Comparison of ENCODE assay signal across 8 cellular contexts in the genomic region with DNA sequence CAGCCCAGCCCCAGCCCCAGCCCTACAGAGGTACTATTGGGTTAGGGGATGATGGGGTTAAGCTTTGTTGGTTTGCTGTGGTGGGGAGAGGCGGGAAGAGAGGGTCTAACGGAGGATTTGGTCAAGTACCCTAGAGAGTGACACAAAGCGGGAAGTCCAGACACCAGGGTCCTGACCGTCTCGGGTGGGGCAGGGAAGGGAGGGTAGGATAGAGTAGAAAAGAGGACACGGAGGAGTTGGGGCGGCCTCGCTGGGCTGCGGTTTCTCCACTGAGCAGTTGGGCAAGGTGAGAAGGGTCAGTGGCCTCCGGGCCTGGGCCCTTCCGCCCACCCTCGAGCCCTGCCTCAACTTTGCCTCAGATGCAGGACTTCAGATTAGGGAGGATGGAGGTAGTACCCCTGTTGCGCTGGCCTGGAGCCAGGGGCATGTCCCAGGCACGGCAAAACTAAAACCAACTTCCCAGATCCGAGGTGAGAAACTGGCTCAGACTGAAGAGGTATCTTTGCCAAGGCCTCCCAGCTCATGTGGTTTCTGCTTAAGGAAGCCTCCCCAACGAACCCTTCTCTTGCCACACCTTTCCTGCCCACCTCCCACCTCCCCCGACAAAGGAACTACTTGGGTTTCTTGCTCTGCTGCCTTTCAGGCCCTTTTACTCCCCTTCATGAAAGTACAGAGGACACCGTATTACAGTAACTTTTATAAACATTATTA. TPM values are rescaled to one million over a fixed set of nuclear protein-coding genes. Genes with fewer than 3 reads are reported as not detected.
DNase-seq lines count a peak whose midpoint lies in the region; ATAC-seq and TF ChIP-seq lines count a peak whose summit lies in the region.

No MANE protein-coding gene starts in this region.

- peak overlapping the region; percentile 95 for H3K4me2 ChIP-seq in DOHH2 (ENCODE audit: low read length)

- peak overlapping the region; percentile 85 for H3K4me3 ChIP-seq in DOHH2 (ENCODE audit: low read length)
- peak overlapping the region; percentile 91 for H3K4me3 ChIP-seq in LNCaP clone FGC (ENCODE audit: low read depth, low read length)
- peak overlapping the region; percentile 96 for H3K4me3 ChIP-seq in astrocyte of the cerebellum (ENCODE audit: low read depth, low read length)

- H3F3A ChIP-seq in DOHH2 (ENCODE audit: control insufficient read depth, insufficient read depth), result no peaks in the 10 kb centered on the region

- peak overlapping the region; percentile 94 for H3K27ac Mint-ChIP-seq in stimulated activated naive CD8-positive, alpha-beta T cell treated with anti-CD3 and anti-CD28 coated beads, Interleukin-15, Interleukin-2, amounts not matched to agents 100 ng/mL and 50 ng/mL, for 24 hours

- ATAC-seq in HG03565 (IDR thresholded peaks at IDR 0.05; ENCODE audit: unreplicated experiment), result no peak

- H3K27ac ChIP-seq in DOHH2 (ENCODE audit: low read depth, low read length), result no peak overlapping the region

- H3K79me2 ChIP-seq in DOHH2 (ENCODE audit: control insufficient read depth, low read length), result peaks cover 12% of the 10 kb centered on the region

- peak overlapping the region; percentile 94 for H3K4me3 Mint-ChIP-seq in stimulated activated naive CD8-positive, alpha-beta T cell treated with anti-CD3 and anti-CD28 coated beads, Interleukin-15, Interleukin-2, amounts not matched to agents 100 ng/mL and 50 ng/mL, for 24 hours

- TF ChIP-seq CTCF in DOHH2 (IDR thresholded peaks at IDR 0.05; ENCODE audit: low read depth, low read length, poor library complexity, severe bottlenecking), result no peak
- TF ChIP-seq CTCF in LNCaP clone FGC (IDR thresholded peaks at IDR 0.05; ENCODE audit: control insufficient read depth, extremely low read depth, insufficient read depth), result no peak
- no peak for TF ChIP-seq CTCF in astrocyte of the cerebellum (IDR thresholded peaks at IDR 0.05; ENCODE audit: low read depth, low read length, missing control alignments)

- no peak for DNase-seq in LNCaP clone FGC (ENCODE audit: low read depth)
- DNase-seq in astrocyte of the cerebellum (ENCODE audit: low read depth), result no peak
- DNase-seq in kidney glomerular epithelial cell (lab: John Stamatoyannopoulos, UW), result peak; percentile 19
- DNase-seq in mucosa of gallbladder (ENCODE audit: low spot score), result no peak
- DNase-seq in NCI-H2227 treated with DMSO at 0.1 percent for 48 hours (lab: John Stamatoyannopoulos, UW), result no peak

- no peaks in the 10 kb centered on the region for H3K9me2 ChIP-seq in DOHH2 (replicated peaks; ENCODE audit: control insufficient read depth, low read length)

- no peaks in the 10 kb centered on the region for H3K27me3 ChIP-seq in DOHH2 (ENCODE audit: control insufficient read depth, low read length)

- H3K27me3 Mint-ChIP-seq in stimulated activated naive CD8-positive, alpha-beta T cell treated with anti-CD3 and anti-CD28 coated beads, Interleukin-15, Interleukin-2, amounts not matched to agents 100 ng/mL and 50 ng/mL, for 24 hours, result no peaks in the 10 kb centered on the region

- peaks cover 45% of the 10 kb centered on the region for H3K4me1 ChIP-seq in DOHH2 (ENCODE audit: control insufficient read depth, low read length)

- H4K20me1 ChIP-seq in DOHH2 (ENCODE audit: control insufficient read depth, insufficient read depth, low read depth, low read length), result no peaks in the 10 kb centered on the region

- H3K9me3 Mint-ChIP-seq in stimulated activated naive CD8-positive, alpha-beta T cell treated with anti-CD3 and anti-CD28 coated beads, Interleukin-15, Interleukin-2, amounts not matched to agents 100 ng/mL and 50 ng/mL, for 24 hours, result no peaks in the 10 kb centered on the region

- H3K4me1 Mint-ChIP-seq in stimulated activated naive CD8-positive, alpha-beta T cell treated with anti-CD3 and anti-CD28 coated beads, Interleukin-15, Interleukin-2, amounts not matched to agents 100 ng/mL and 50 ng/mL, for 24 hours (ENCODE audit: low read depth), result peaks cover 61% of the 10 kb centered on the region

- in situ Hi-C loops in astrocyte of the cerebellum (cut with HindIII; ENCODE audit: low sequenced_read_pairs), result loop anchor here (5.0 to 25.0 kb wide), 2 partner anchors 47 to 317 kb away; no protein-coding TSS in a partner anchor

- H3K9me3 ChIP-seq in DOHH2 (ENCODE audit: control insufficient read depth, insufficient read depth, low read length), result no peaks in the 10 kb centered on the region

- H3K36me3 ChIP-seq in DOHH2 (ENCODE audit: control insufficient read depth, low read length), result no peaks in the 10 kb centered on the region

- peaks cover 20% of the 10 kb centered on the region for H3K36me3 Mint-ChIP-seq in stimulated activated naive CD8-positive, alpha-beta T cell treated with anti-CD3 and anti-CD28 coated beads, Interleukin-15, Interleukin-2, amounts not matched to agents 100 ng/mL and 50 ng/mL, for 24 hours (ENCODE audit: low read depth)

RNA-seq across cellular contexts. Expression of a gene that starts 0.6 kb away (rescaled TPM):
- 59.6 TPM for total RNA-seq in mucosa of gallbladder

RNA-seq across cellular contexts. Expression of a gene that starts 3.0 kb away (rescaled TPM):
- total RNA-seq in mucosa of gallbladder, result 20.3 TPM
